ENCODE assay signal across 1 cellular context in the genomic region with DNA sequence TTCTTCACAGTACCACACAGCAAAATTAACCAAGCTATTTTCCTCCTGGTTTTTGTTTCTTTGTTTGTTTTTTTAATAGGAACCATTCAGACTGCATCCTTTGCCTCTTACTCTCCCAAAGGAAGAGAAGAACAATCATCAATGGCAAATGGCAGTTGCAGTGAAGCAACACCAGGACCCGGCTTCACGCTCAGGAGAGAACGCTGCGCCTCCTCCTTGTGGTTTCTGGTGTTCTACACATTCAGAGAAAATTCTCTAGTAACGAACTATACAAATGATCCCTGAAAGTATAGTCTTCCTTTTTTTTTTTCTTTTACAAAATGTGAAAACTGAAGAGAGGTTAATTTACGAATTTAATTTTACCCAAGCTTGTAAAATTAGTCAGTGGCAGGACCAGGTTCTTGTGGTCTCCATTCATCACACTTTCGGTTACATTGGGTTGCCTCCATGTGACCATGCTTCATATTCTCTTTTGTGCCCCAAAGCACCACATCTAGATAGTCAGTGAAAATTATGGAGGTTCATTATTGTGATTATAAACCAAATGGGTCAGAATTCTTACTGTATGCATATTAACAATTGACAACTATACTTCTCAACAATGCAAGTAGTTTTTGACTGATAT.
TF ChIP-seq lines count a peak whose summit lies in the region.

No MANE protein-coding gene starts in this region.

TF ChIP-seq in HepG2, 621 proteins besides CTCF, POLR2A, EP300 and RAD21:
- TF ChIP-seq POGZ (CRISPR knock-in tag; IDR thresholded peaks at IDR 0.05) (no peak), SMC3 (IDR thresholded peaks at IDR 0.05; ENCODE audit: low read length) (0 out of 2 replicates have a peak, but pooled peaks have one; percentile 14), STAG1 (CRISPR knock-in tag; IDR thresholded peaks at IDR 0.05) (peak; percentile 32), CEBPB (IDR thresholded peaks at IDR 0.05; ENCODE audit: borderline replicate concordance, low read depth, low read length) (peak; percentile 7; the same call in 1 of the 2 replicates), CEBPG (CRISPR knock-in tag; IDR thresholded peaks at IDR 0.05) (peak; percentile 53; the same call in 1 of the 2 replicates), ZNF253 (CRISPR knock-in tag; IDR thresholded peaks at IDR 0.05; ENCODE audit: borderline replicate concordance) (no peak)
- TF ChIP-seq, protein P1, sequence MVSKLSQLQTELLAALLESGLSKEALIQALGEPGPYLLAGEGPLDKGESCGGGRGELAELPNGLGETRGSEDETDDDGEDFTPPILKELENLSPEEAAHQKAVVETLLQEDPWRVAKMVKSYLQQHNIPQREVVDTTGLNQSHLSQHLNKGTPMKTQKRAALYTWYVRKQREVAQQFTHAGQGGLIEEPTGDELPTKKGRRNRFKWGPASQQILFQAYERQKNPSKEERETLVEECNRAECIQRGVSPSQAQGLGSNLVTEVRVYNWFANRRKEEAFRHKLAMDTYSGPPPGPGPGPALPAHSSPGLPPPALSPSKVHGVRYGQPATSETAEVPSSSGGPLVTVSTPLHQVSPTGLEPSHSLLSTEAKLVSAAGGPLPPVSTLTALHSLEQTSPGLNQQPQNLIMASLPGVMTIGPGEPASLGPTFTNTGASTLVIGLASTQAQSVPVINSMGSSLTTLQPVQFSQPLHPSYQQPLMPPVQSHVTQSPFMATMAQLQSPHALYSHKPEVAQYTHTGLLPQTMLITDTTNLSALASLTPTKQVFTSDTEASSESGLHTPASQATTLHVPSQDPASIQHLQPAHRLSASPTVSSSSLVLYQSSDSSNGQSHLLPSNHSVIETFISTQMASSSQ (IDR thresholded peaks at IDR 0.05; ENCODE audit: low read depth) = no peak
- TF ChIP-seq, protein P1 (CRISPR knock-in tag; IDR thresholded peaks at IDR 0.05; ENCODE audit: borderline replicate concordance) = no peak
